Comparison of ENCODE assay signal across 15 cellular contexts in the genomic region with DNA sequence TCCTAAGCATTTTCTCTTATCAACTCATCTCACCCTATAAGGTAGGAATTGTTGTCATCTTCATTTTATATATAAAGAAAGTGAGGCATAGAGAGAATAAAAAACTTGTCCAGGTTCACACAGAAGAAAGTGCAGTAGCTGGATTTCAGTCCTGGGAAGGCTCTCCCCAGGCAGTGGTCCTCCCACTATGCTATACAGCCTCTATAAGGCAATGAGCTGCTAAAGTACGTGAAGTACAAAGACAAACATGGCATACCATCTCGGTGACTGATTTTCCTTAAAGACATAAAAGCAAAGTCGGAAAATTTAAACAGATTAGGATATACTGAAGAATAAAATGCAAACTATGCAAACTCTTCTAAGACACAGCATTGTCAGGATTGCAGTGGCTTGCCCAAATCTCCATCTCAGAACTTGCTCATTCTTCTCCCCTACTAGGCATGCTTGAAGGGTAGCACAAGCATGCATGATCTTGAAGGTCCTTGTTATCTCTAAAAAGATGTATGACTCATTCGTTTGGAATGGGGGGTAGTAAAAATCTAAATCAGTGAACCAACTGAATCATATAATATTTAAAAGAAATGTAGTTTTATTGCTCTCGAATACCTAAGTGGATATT.
DNase-seq lines count a peak whose midpoint lies in the region; ATAC-seq, FAIRE-seq and TF ChIP-seq lines count a peak whose summit lies in the region.
"Had no signal": no experiment of that assay in that cellular context is flagged by ENCODE, and none has a peak within 500 bp of the region (broad histone marks: within the 10 kb centered on the region; RNA-seq: fewer than 3 reads in every experiment).

No MANE protein-coding gene starts in this region.

- H3K4me3 ChIP-seq in HEK293 (ENCODE audit: low read depth, low read length): no peak overlapping the region
- H3K4me3 ChIP-seq in ascending aorta: no peak overlapping the region
- no peak overlapping the region for H3K4me3 ChIP-seq in keratinocyte (ENCODE audit: control insufficient read depth in 2 of 3, extremely low read depth in 1 of 3, insufficient read depth in 2 of 3, low read depth in 1 of 3, low read length in 3 of 3)
- H3K4me3 ChIP-seq: esophagus squamous epithelium, suprapubic skin had no signal

- TF ChIP-seq CTCF in HEK293 (tag by site-specific recombination; IDR thresholded peaks at IDR 0.05) (no peak), ascending aorta (IDR thresholded peaks at IDR 0.05) (no peak), keratinocyte (optimal IDR thresholded peaks at IDR 0.05 in 1 of 3, IDR thresholded peaks at IDR 0.05 in 1 of 3, conservative IDR thresholded peaks at IDR 0.05 in 1 of 3; ENCODE audit: extremely low read depth in 1 of 3, insufficient read depth in 2 of 3, low read length in 3 of 3) (no peak)

- H3K9me3 ChIP-seq in HEK293 (ENCODE audit: control insufficient read depth, insufficient read depth, low read depth, low read length) (no peaks in the 10 kb centered on the region), ascending aorta (no peaks in the 10 kb centered on the region), keratinocyte (ENCODE audit: control insufficient read depth, low read depth, low read length) (no peaks in the 10 kb centered on the region)
- H3K9me3 ChIP-seq: esophagus squamous epithelium, suprapubic skin had no signal

- no peak overlapping the region for H3K9ac ChIP-seq in keratinocyte (ENCODE audit: control insufficient read depth, extremely low read depth, insufficient read depth, low read length)

- no peak for ATAC-seq in HG03025 (IDR thresholded peaks at IDR 0.05; ENCODE audit: low FRiP score, unreplicated experiment)

- peaks cover 10% of the 10 kb centered on the region for H3K79me2 ChIP-seq in keratinocyte (ENCODE audit: control insufficient read depth, insufficient read depth, low read length)

- peak; percentile 95 for FAIRE-seq in keratinocyte (lab: Jason Lieb, UNC)

- H3K36me3 ChIP-seq in HEK293 (ENCODE audit: control insufficient read depth in 2 of 2, insufficient read depth in 1 of 2, low read length in 2 of 2) (no peaks in the 10 kb centered on the region), ascending aorta (no peaks in the 10 kb centered on the region), keratinocyte (ENCODE audit: control insufficient read depth in 2 of 2, extremely low read depth in 1 of 2, insufficient read depth in 2 of 2, low read length in 2 of 2) (peaks cover 2 to 3% of the 10 kb centered on the region in 2 experiments)
- H3K36me3 ChIP-seq: esophagus squamous epithelium, suprapubic skin had no signal

- POLR2A ChIA-PET in HEK293 (lab: Yijun Ruan, JAX): no interaction called here

- dilution Hi-C loops in keratinocyte (cut with MboI; ENCODE audit: extremely low pct_ligation_motif_present, low sequenced_read_pairs): no loop called here

- H3K27me3 ChIP-seq in ascending aorta: no peaks in the 10 kb centered on the region
- H3K27me3 ChIP-seq in keratinocyte (ENCODE audit: control insufficient read depth, extremely low read depth, insufficient read depth, low read length): no peaks in the 10 kb centered on the region
- H3K27me3 ChIP-seq: esophagus squamous epithelium, suprapubic skin had no signal

- no peaks in the 10 kb centered on the region for H3K9me1 ChIP-seq in keratinocyte (ENCODE audit: control insufficient read depth, extremely low read depth, insufficient read depth, low read length)

- H3K27ac ChIP-seq in HEK293 (ENCODE audit: extremely low read depth, low read depth, low read length): no peak overlapping the region
- peak overlapping the region; percentile 16 to 50 for H3K27ac ChIP-seq in ascending aorta
- H3K27ac ChIP-seq in keratinocyte (ENCODE audit: control insufficient read depth, insufficient read depth, low read length): peak overlapping the region; percentile 48
- H3K27ac ChIP-seq: esophagus squamous epithelium, suprapubic skin had no signal

- DNase-seq in A172 (ENCODE audit: low spot score) (peak; percentile 66), ascending aorta (ENCODE audit: low spot score in 2 of 2) (no peak), keratinocyte (ENCODE audit: low read depth, low spot score) (peak; percentile 90), SKM-1 (lab: John Stamatoyannopoulos, UW; ENCODE audit: unreplicated experiment) (no peak), T-helper 2 cell (no peak)
- no peak for DNase-seq in effector CD8-positive, alpha-beta T cell (lab: John Stamatoyannopoulos, UW)
- DNase-seq: AML-193; cerebellar nuclear complex; esophagus squamous epithelium; midbrain; NCI-H1105; stimulated activated CD4-positive, alpha-beta T cell treated with anti-CD3 and anti-CD28 coated beads, Interleukin-12 subunit alpha, Interleukin-12 subunit beta, amount 100 ng/mL, for 4 hours had no signal

- no peak overlapping the region for H2AFZ ChIP-seq in keratinocyte (ENCODE audit: control insufficient read depth, low read length)

- no peaks in the 10 kb centered on the region for H4K20me1 ChIP-seq in keratinocyte (ENCODE audit: control insufficient read depth, extremely low read depth, insufficient read depth, low read length)

- peak overlapping the region; percentile 76 for H3K4me2 ChIP-seq in keratinocyte (ENCODE audit: control insufficient read depth, extremely low read depth, insufficient read depth, low read depth, low read length)

- intact Hi-C loops in ascending aorta (cut with DNase I): no loop called here

- no peaks in the 10 kb centered on the region for H3K4me1 ChIP-seq in HEK293 (ENCODE audit: control insufficient read depth, insufficient read depth, low read length)
- peaks cover 0 to 3% of the 10 kb centered on the region in 2 donors for H3K4me1 ChIP-seq in ascending aorta
- H3K4me1 ChIP-seq in keratinocyte (ENCODE audit: control insufficient read depth, extremely low read depth, insufficient read depth, low read length): peaks cover 48% of the 10 kb centered on the region
- H3K4me1 ChIP-seq: esophagus squamous epithelium had no signal

- CTCF ChIA-PET in HEK293 (lab: Yijun Ruan, JAX): interaction anchor here (0.6 kb wide), 1 partner anchor 25 kb away, joined by 3 read pairs; no protein-coding TSS in a partner anchor

TF ChIP-seq in HEK293, 187 proteins besides CTCF, POLR2A, EP300 and RAD21:
- TF ChIP-seq, protein P1, sequence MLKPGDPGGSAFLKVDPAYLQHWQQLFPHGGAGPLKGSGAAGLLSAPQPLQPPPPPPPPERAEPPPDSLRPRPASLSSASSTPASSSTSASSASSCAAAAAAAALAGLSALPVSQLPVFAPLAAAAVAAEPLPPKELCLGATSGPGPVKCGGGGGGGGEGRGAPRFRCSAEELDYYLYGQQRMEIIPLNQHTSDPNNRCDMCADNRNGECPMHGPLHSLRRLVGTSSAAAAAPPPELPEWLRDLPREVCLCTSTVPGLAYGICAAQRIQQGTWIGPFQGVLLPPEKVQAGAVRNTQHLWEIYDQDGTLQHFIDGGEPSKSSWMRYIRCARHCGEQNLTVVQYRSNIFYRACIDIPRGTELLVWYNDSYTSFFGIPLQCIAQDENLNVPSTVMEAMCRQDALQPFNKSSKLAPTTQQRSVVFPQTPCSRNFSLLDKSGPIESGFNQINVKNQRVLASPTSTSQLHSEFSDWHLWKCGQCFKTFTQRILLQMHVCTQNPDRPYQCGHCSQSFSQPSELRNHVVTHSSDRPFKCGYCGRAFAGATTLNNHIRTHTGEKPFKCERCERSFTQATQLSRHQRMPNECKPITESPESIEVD (tag by site-specific recombination; IDR thresholded peaks at IDR 0.05): peak; percentile 37; the same call in 1 of the 2 replicates
- no peak for TF ChIP-seq ZSCAN16 (tag by site-specific recombination; IDR thresholded peaks at IDR 0.05)
- TF ChIP-seq ZFP41 (tag by site-specific recombination; IDR thresholded peaks at IDR 0.05; ENCODE audit: borderline replicate concordance): no peak

Comparison
In these comparisons a context has a peak if more than half of its experiments do, and no peak if none do; other contexts are left out.
1. DNase-seq: peak in A172 (single experiment) and keratinocyte (single experiment); none in ascending aorta (0 of 2), SKM-1 (single experiment), effector CD8-positive, alpha-beta T cell (single experiment) and T-helper 2 cell (0 of 5).